ENCODE assay signal across 1 cellular context in genomic region chr1:15155760-15156743, GRCh38.
TF ChIP-seq lines count a peak whose summit lies in the region.

No MANE protein-coding gene starts in this region.

TF ChIP-seq in GM12878, 131 proteins besides CTCF, POLR2A, EP300 and RAD21 (continued from another document):
- 0 out of 2 replicates have a peak, but pooled peaks have one; percentile 35 for TF ChIP-seq ZNF687 (IDR thresholded peaks at IDR 0.05)
- TF ChIP-seq ATF2 (IDR thresholded peaks at IDR 0.05; ENCODE audit: low read length), result no peak
- TF ChIP-seq MTA3 (IDR thresholded peaks at IDR 0.05; ENCODE audit: borderline replicate concordance, low read length), result no peak
- no peak for TF ChIP-seq E2F4 (IDR thresholded peaks at IDR 0.05; ENCODE audit: low read depth, low read length)
- TF ChIP-seq E2F8 (IDR thresholded peaks at IDR 0.05; ENCODE audit: low read depth, partially characterized antibody), result no peak
- TF ChIP-seq ZBED1 (IDR thresholded peaks at IDR 0.05; ENCODE audit: borderline replicate concordance), result no peak
- TF ChIP-seq E4F1 (IDR thresholded peaks at IDR 0.05; ENCODE audit: borderline replicate concordance, partially characterized antibody), result no peak
- no peak for TF ChIP-seq ZNF622 (IDR thresholded peaks at IDR 0.05)
